ENCODE assay signal across 12 cellular contexts in genomic region chr3:172846103-172846561, GRCh38.
DNase-seq lines count a peak whose midpoint lies in the region; ATAC-seq, FAIRE-seq and TF ChIP-seq lines count a peak whose summit lies in the region.
"Had no signal": no experiment of that assay in that cellular context is flagged by ENCODE, and none has a peak within 500 bp of the region (broad histone marks: within the 10 kb centered on the region; RNA-seq: fewer than 3 reads in every experiment).

No MANE protein-coding gene starts in this region.

- H3K27me3 ChIP-seq in smooth muscle cell (ENCODE audit: low read depth) = no peaks in the 10 kb centered on the region
- no peaks in the 10 kb centered on the region for H3K27me3 ChIP-seq in WERI-Rb-1 (ENCODE audit: insufficient read depth, low read depth, severe bottlenecking)
- H3K27me3 ChIP-seq: vagina had no signal

- peak overlapping the region; percentile 68 for H3K27ac Mint-ChIP-seq in activated CD8-positive, alpha-beta T cell treated with anti-CD3 and anti-CD28 coated beads for 36 hours
- H3K27ac Mint-ChIP-seq in activated CD8-positive, alpha-beta T cell treated with anti-CD3 and anti-CD28 coated beads, Interleukin-2, amount 10 ng/mL, durations not matched to agents 7 days and 5 days = no peak overlapping the region

- peaks cover 7% of the 10 kb centered on the region for H3K4me1 Mint-ChIP-seq in activated CD8-positive, alpha-beta T cell treated with anti-CD3 and anti-CD28 coated beads for 36 hours (ENCODE audit: low read depth)
- no peaks in the 10 kb centered on the region for H3K4me1 Mint-ChIP-seq in activated CD8-positive, alpha-beta T cell treated with anti-CD3 and anti-CD28 coated beads, Interleukin-2, amount 10 ng/mL, durations not matched to agents 7 days and 5 days (ENCODE audit: low read depth)

- peaks cover 16% of the 10 kb centered on the region for H3K27me3 Mint-ChIP-seq in activated CD8-positive, alpha-beta T cell treated with anti-CD3 and anti-CD28 coated beads for 36 hours
- peaks cover 7% of the 10 kb centered on the region for H3K27me3 Mint-ChIP-seq in activated CD8-positive, alpha-beta T cell treated with anti-CD3 and anti-CD28 coated beads, Interleukin-2, amount 10 ng/mL, durations not matched to agents 7 days and 5 days (ENCODE audit: low read depth)

- H3K4me1 ChIP-seq in smooth muscle cell (ENCODE audit: low read depth) = peaks cover 9% of the 10 kb centered on the region
- H3K4me1 ChIP-seq: vagina had no signal

- FAIRE-seq in frontal cortex (lab: Jason Lieb, UNC) = no peak

- peak overlapping the region; percentile 35 for H3K27ac ChIP-seq in smooth muscle cell (ENCODE audit: low read depth)
- no peak overlapping the region for H3K27ac ChIP-seq in WERI-Rb-1
- H3K27ac ChIP-seq: vagina had no signal

- H3K9me3 ChIP-seq in smooth muscle cell (replicated peaks; ENCODE audit: low read depth) (no peaks in the 10 kb centered on the region), WERI-Rb-1 (ENCODE audit: severe bottlenecking) (no peaks in the 10 kb centered on the region)
- H3K9me3 ChIP-seq: vagina had no signal

- H3K79me2 ChIP-seq in smooth muscle cell (ENCODE audit: low read depth) = no peaks in the 10 kb centered on the region

- no peaks in the 10 kb centered on the region for H3K9me3 Mint-ChIP-seq in activated CD8-positive, alpha-beta T cell treated with anti-CD3 and anti-CD28 coated beads for 36 hours
- H3K9me3 Mint-ChIP-seq in activated CD8-positive, alpha-beta T cell treated with anti-CD3 and anti-CD28 coated beads, Interleukin-2, amount 10 ng/mL, durations not matched to agents 7 days and 5 days (ENCODE audit: insufficient read depth) = no peaks in the 10 kb centered on the region

- POLR2A ChIA-PET in activated CD8-positive, alpha-beta T cell treated with anti-CD3 and anti-CD28 coated beads for 36 hours (lab: Charles Lee) = interaction anchor here (0.6 kb wide), 1 partner anchor 401 kb away, joined by 7 read pairs; no protein-coding TSS in a partner anchor
- POLR2A ChIA-PET in activated CD8-positive, alpha-beta T cell treated with anti-CD3 and anti-CD28 coated beads, Interleukin-2, amount 10 ng/mL, durations not matched to agents 7 days and 5 days (lab: Charles Lee) = no interaction called here

- no peaks in the 10 kb centered on the region for H3K36me3 ChIP-seq in smooth muscle cell (ENCODE audit: low read depth)
- no peaks in the 10 kb centered on the region for H3K36me3 ChIP-seq in WERI-Rb-1
- H3K36me3 ChIP-seq: vagina had no signal

- peak overlapping the region; percentile 74 for H2AFZ ChIP-seq in smooth muscle cell (ENCODE audit: low read depth)

- H3K36me3 Mint-ChIP-seq in activated CD8-positive, alpha-beta T cell treated with anti-CD3 and anti-CD28 coated beads for 36 hours (ENCODE audit: low read depth) = no peaks in the 10 kb centered on the region
- H3K36me3 Mint-ChIP-seq in activated CD8-positive, alpha-beta T cell treated with anti-CD3 and anti-CD28 coated beads, Interleukin-2, amount 10 ng/mL, durations not matched to agents 7 days and 5 days (ENCODE audit: low read depth) = no peaks in the 10 kb centered on the region

- 34% methylated on average over 4 of the region's 4 CpGs for WGBS in smooth muscle cell (ENCODE audit: low lambda C conversion rate)

- H3K4me2 ChIP-seq in smooth muscle cell = peak overlapping the region; percentile 10

- H4K20me1 ChIP-seq in smooth muscle cell (ENCODE audit: low read depth) = no peaks in the 10 kb centered on the region

- peak; percentile 29 for DNase-seq in activated CD8-positive, alpha-beta T cell treated with anti-CD3 and anti-CD28 coated beads for 36 hours
- DNase-seq in activated CD8-positive, alpha-beta T cell treated with anti-CD3 and anti-CD28 coated beads, Interleukin-2, amount 10 ng/mL, durations not matched to agents 7 days and 5 days = no peak
- DNase-seq in OCI-M1 (lab: John Stamatoyannopoulos, UW) (peak; percentile 59), smooth muscle cell (lab: John Stamatoyannopoulos, UW; ENCODE audit: unreplicated experiment) (no peak), frontal cortex (ENCODE audit: low spot score in 2 of 2) (no peak), WERI-Rb-1 (no peak)
- DNase-seq: cortex of kidney; NCI-H1694 treated with DMSO at 0.1 percent for 48 hours; stimulated activated CD4-positive, alpha-beta T cell treated with anti-CD3 and anti-CD28 coated beads, Interleukin-4, amount 100 ng/mL, for 4 hours had no signal

- H3K4me3 Mint-ChIP-seq in activated CD8-positive, alpha-beta T cell treated with anti-CD3 and anti-CD28 coated beads for 36 hours = no peak overlapping the region
- no peak overlapping the region for H3K4me3 Mint-ChIP-seq in activated CD8-positive, alpha-beta T cell treated with anti-CD3 and anti-CD28 coated beads, Interleukin-2, amount 10 ng/mL, durations not matched to agents 7 days and 5 days

- intact Hi-C loops in activated CD8-positive, alpha-beta T cell treated with anti-CD3 and anti-CD28 coated beads for 36 hours (cut with micrococcal nuclease) = no loop called here

- CTCF ChIA-PET in activated CD8-positive, alpha-beta T cell treated with anti-CD3 and anti-CD28 coated beads for 36 hours (lab: Charles Lee) = no interaction called here
- CTCF ChIA-PET in activated CD8-positive, alpha-beta T cell treated with anti-CD3 and anti-CD28 coated beads, Interleukin-2, amount 10 ng/mL, durations not matched to agents 7 days and 5 days (lab: Charles Lee) = no interaction called here

- H3K9ac ChIP-seq in smooth muscle cell (ENCODE audit: low read depth) = no peak overlapping the region

- peak; percentile 88 for ATAC-seq in activated CD8-positive, alpha-beta T cell treated with anti-CD3 and anti-CD28 coated beads for 36 hours
- no peak for ATAC-seq in activated CD8-positive, alpha-beta T cell treated with anti-CD3 and anti-CD28 coated beads, Interleukin-2, amount 10 ng/mL, durations not matched to agents 7 days and 5 days
- peak; percentile 70 for ATAC-seq in HG03103 (IDR thresholded peaks at IDR 0.05; ENCODE audit: low read depth, unreplicated experiment)
- no peak for ATAC-seq in HG02642 (IDR thresholded peaks at IDR 0.05; ENCODE audit: poor library complexity, unreplicated experiment)

- no peaks in the 10 kb centered on the region for H3F3A ChIP-seq in smooth muscle cell (ENCODE audit: low read depth)

- H3K4me3 ChIP-seq in smooth muscle cell (no peak overlapping the region), WERI-Rb-1 (ENCODE audit: low read depth, low read length) (no peak overlapping the region)
- H3K4me3 ChIP-seq: vagina had no signal

- TF ChIP-seq CTCF in activated CD8-positive, alpha-beta T cell treated with anti-CD3 and anti-CD28 coated beads for 36 hours (IDR thresholded peaks at IDR 0.05) = no peak
- no peak for TF ChIP-seq CTCF in smooth muscle cell (IDR thresholded peaks at IDR 0.05; ENCODE audit: borderline replicate concordance, insufficient read depth, poor library complexity, severe bottlenecking)
- TF ChIP-seq CTCF in WERI-Rb-1 (IDR thresholded peaks at IDR 0.05; ENCODE audit: low read depth, low read length) = no peak

Comparison
In these comparisons a context has a peak if more than half of its experiments do, and no peak if none do; other contexts are left out.
1. ATAC-seq: peak in activated CD8-positive, alpha-beta T cell treated with anti-CD3 and anti-CD28 coated beads for 36 hours (single experiment) and HG03103 (single experiment); none in activated CD8-positive, alpha-beta T cell treated with anti-CD3 and anti-CD28 coated beads, Interleukin-2, amount 10 ng/mL, durations not matched to agents 7 days and 5 days (single experiment) and HG02642 (single experiment).
2. DNase-seq: peak in activated CD8-positive, alpha-beta T cell treated with anti-CD3 and anti-CD28 coated beads for 36 hours (single experiment) and OCI-M1 (single experiment); none in activated CD8-positive, alpha-beta T cell treated with anti-CD3 and anti-CD28 coated beads, Interleukin-2, amount 10 ng/mL, durations not matched to agents 7 days and 5 days (single experiment), smooth muscle cell (single experiment), frontal cortex (0 of 2) and WERI-Rb-1 (single experiment).